In the genomic region with DNA sequence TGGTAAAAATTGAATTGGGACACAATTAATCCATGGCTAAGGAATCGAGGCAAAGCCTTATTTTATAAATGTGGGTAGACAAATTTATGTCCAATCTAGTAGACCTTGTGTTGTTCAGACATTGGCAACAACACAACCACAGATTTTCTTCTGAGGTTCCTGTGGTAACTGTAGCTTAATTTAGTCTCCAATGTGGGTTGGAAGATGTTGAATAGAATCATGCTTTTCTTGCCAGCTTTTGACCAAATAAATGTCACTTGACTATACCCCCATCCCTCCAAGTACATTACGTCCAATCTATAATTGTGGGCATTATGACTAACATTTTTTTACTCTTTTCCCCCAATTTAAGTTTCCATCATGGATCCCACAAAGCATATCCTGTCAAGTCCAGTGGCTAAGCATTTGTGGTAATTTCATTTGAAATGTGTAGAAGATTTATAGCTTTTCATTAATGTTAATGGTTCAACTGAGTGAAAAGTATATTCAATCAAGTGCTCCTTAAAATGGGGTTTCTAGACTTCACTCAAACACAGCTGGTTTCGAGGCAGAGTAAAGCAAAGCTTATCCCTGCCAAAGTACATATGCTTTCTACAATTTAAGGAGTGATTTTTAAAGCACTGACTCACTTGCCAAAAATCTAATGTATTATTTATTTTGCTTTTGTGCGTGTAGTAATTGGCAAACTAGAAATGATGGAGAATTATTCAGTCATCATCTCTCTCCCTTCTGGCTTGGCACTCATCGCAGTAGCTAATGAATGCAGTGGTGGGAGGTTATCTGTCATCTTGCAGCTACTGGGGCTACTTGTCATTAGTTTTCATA, we compare ENCODE assay signal across 15 cellular contexts.
DNase-seq lines count a peak whose midpoint lies in the region; FAIRE-seq and TF ChIP-seq lines count a peak whose summit lies in the region.
"Had no signal": no experiment of that assay in that cellular context is flagged by ENCODE, and none has a peak within 500 bp of the region (broad histone marks: within the 10 kb centered on the region; RNA-seq: fewer than 3 reads in every experiment).

No MANE protein-coding gene starts in this region.

- H3K27me3 Mint-ChIP-seq in MCF 10A (ENCODE audit: insufficient read depth, unreplicated experiment): no peaks in the 10 kb centered on the region
- no peaks in the 10 kb centered on the region for H3K27me3 Mint-ChIP-seq in CD4-positive, alpha-beta memory T cell

- no peaks in the 10 kb centered on the region for H3K36me3 Mint-ChIP-seq in MCF 10A (ENCODE audit: insufficient read depth, unreplicated experiment)
- H3K36me3 Mint-ChIP-seq in CD4-positive, alpha-beta memory T cell: no peaks in the 10 kb centered on the region

- TF ChIP-seq CTCF in MCF 10A (IDR thresholded peaks at IDR 0.05; ENCODE audit: unreplicated experiment) (no peak), breast epithelium (IDR thresholded peaks at IDR 0.05) (no peak), endothelial cell of umbilical vein (IDR thresholded peaks at IDR 0.05; ENCODE audit: extremely low read depth in 1 of 2, insufficient read depth in 1 of 2, low read depth in 1 of 2, low read length in 2 of 2) (no peak), sigmoid colon (IDR thresholded peaks at IDR 0.05) (no peak)

- H3K9me3 ChIP-seq in breast epithelium: peaks cover 0 to 4% of the 10 kb centered on the region in 2 donors
- H3K9me3 ChIP-seq in endothelial cell of umbilical vein (replicated peaks; ENCODE audit: control insufficient read depth, insufficient read depth, low read length): no peaks in the 10 kb centered on the region
- no peaks in the 10 kb centered on the region for H3K9me3 ChIP-seq in CD4-positive, alpha-beta memory T cell (ENCODE audit: control insufficient read depth in 1 of 2, low read length in 2 of 2)
- no peaks in the 10 kb centered on the region for H3K9me3 ChIP-seq in sigmoid colon
- H3K9me3 ChIP-seq: A549 had no signal

- H3K4me1 Mint-ChIP-seq in MCF 10A (ENCODE audit: insufficient read depth, unreplicated experiment): peaks cover 15% of the 10 kb centered on the region
- peaks cover 0 to under 1% (median under 1%) of the 10 kb centered on the region in 4 donors for H3K4me1 Mint-ChIP-seq in CD4-positive, alpha-beta memory T cell

- H3K27me3 ChIP-seq in breast epithelium: no peaks in the 10 kb centered on the region
- H3K27me3 ChIP-seq in endothelial cell of umbilical vein (ENCODE audit: control insufficient read depth in 2 of 2, insufficient read depth in 2 of 2, low read length in 2 of 2): no peaks in the 10 kb centered on the region
- H3K27me3 ChIP-seq in CD4-positive, alpha-beta memory T cell (ENCODE audit: insufficient read depth, low read length): no peaks in the 10 kb centered on the region
- H3K27me3 ChIP-seq in sigmoid colon: no peaks in the 10 kb centered on the region
- H3K27me3 ChIP-seq: dorsolateral prefrontal cortex had no signal

- no peaks in the 10 kb centered on the region for H3K4me1 ChIP-seq in breast epithelium
- no peaks in the 10 kb centered on the region for H3K4me1 ChIP-seq in endothelial cell of umbilical vein (ENCODE audit: control insufficient read depth, extremely low read depth, insufficient read depth, low read length)
- H3K4me1 ChIP-seq in CD4-positive, alpha-beta memory T cell (ENCODE audit: insufficient read depth, low read length): no peaks in the 10 kb centered on the region
- H3K4me1 ChIP-seq in sigmoid colon: no peaks in the 10 kb centered on the region
- H3K4me1 ChIP-seq: A549 had no signal

- intact Hi-C loops in MCF 10A (cut with micrococcal nuclease) (no loop called here), breast epithelium (cut with DNase I; ENCODE audit: low total_unique reads) (no loop called here), endothelial cell of umbilical vein (cut with micrococcal nuclease) (no loop called here), sigmoid colon (cut with DNase I) (no loop called here)
- intact Hi-C loops in CD4-positive, alpha-beta memory T cell (cut with micrococcal nuclease): no loop called here

- H3K4me3 Mint-ChIP-seq in MCF 10A (ENCODE audit: unreplicated experiment): no peak overlapping the region
- H3K4me3 Mint-ChIP-seq in CD4-positive, alpha-beta memory T cell: no peak overlapping the region

- dilution Hi-C loops in endothelial cell of umbilical vein (cut with MboI; ENCODE audit: extremely low pct_ligation_motif_present, low sequenced_read_pairs): no loop called here

- H3K27ac ChIP-seq in breast epithelium: no peak overlapping the region
- no peak overlapping the region for H3K27ac ChIP-seq in endothelial cell of umbilical vein (ENCODE audit: insufficient read depth, low read depth, low read length)
- no peak overlapping the region for H3K27ac ChIP-seq in CD4-positive, alpha-beta memory T cell (ENCODE audit: low read depth, low read length)
- H3K27ac ChIP-seq in sigmoid colon: no peak overlapping the region
- H3K27ac ChIP-seq: A549, dorsolateral prefrontal cortex had no signal

- H3K4me3 ChIP-seq in breast epithelium (no peak overlapping the region), endothelial cell of umbilical vein (replicated peaks in 1 of 3; ENCODE audit: insufficient read depth in 1 of 3, low read depth in 1 of 3, low read length in 3 of 3) (no peak overlapping the region), sigmoid colon (no peak overlapping the region)
- H3K4me3 ChIP-seq in CD4-positive, alpha-beta memory T cell (ENCODE audit: low read length in 2 of 2): no peak overlapping the region
- H3K4me3 ChIP-seq: A549, dorsolateral prefrontal cortex had no signal

- H3K36me3 ChIP-seq in breast epithelium (no peaks in the 10 kb centered on the region), endothelial cell of umbilical vein (ENCODE audit: control insufficient read depth in 2 of 2, extremely low read depth in 1 of 2, insufficient read depth in 2 of 2, low read length in 2 of 2) (no peaks in the 10 kb centered on the region), sigmoid colon (no peaks in the 10 kb centered on the region)
- no peaks in the 10 kb centered on the region for H3K36me3 ChIP-seq in CD4-positive, alpha-beta memory T cell (ENCODE audit: insufficient read depth, low read length)

- peak; percentile 32 for DNase-seq in MCF 10A (ENCODE audit: unreplicated experiment)
- DNase-seq in breast epithelium (ENCODE audit: low spot score in 2 of 2): no peak
- DNase-seq in NCI-H226: peak; percentile 48
- peak; percentile 60 for DNase-seq in endothelial cell of umbilical vein (ENCODE audit: low read depth, low spot score)
- peak; percentile 76 for DNase-seq in stromal cell of bone marrow (ENCODE audit: low read depth)
- no peak for DNase-seq in CD4-positive, alpha-beta memory T cell
- DNase-seq in NCI-H82 treated with DMSO at 0.1 percent for 48 hours (lab: John Stamatoyannopoulos, UW; ENCODE audit: unreplicated experiment): no peak
- no peak for DNase-seq in sigmoid colon
- DNase-seq: activated CD8-positive, alpha-beta memory T cell treated with anti-CD3 and anti-CD28 coated beads, Interleukin-2, amount 50 U/mL, for 4 hours; dorsolateral prefrontal cortex; head of caudate nucleus; left ventricle myocardium superior; NCI-H345; stimulated activated CD8-positive, alpha-beta memory T cell treated with anti-CD3 and anti-CD28 coated beads, Interleukin-4, amount 100 ng/mL, for 48 hours had no signal

- CTCF ChIA-PET in MCF 10A (lab: Yijun Ruan, JAX): interaction anchor here (0.5 to 1.5 kb wide), 4 partner anchors 11 to 714 kb away, joined by 3 read pairs; no protein-coding TSS in a partner anchor
- CTCF ChIA-PET in endothelial cell of umbilical vein (lab: Charles Lee): interaction anchor here (0.8 to 1.4 kb wide), 3 partner anchors 8 to 58 kb away, joined by 3 to 4 read pairs (median 4); no protein-coding TSS in a partner anchor
- CTCF ChIA-PET in CD4-positive, alpha-beta memory T cell (lab: Charles Lee; ENCODE audit: partially characterized antibody): interaction anchor here (1.4 to 1.5 kb wide), 2 partner anchors 11 to 13 kb away, joined by 3 read pairs; no protein-coding TSS in a partner anchor

- H3K9me3 Mint-ChIP-seq in MCF 10A (ENCODE audit: unreplicated experiment): peaks cover 10% of the 10 kb centered on the region
- H3K9me3 Mint-ChIP-seq in CD4-positive, alpha-beta memory T cell: peaks cover 3 to 20% (median 5%) of the 10 kb centered on the region in 8 donors

- H3K27ac Mint-ChIP-seq in MCF 10A (ENCODE audit: low read depth, unreplicated experiment): no peak overlapping the region
- H3K27ac Mint-ChIP-seq in CD4-positive, alpha-beta memory T cell: no peak overlapping the region

- no TSS peak for BruUV-seq in MCF 10A (replicated peaks; lab: Mats Ljungman, UMichigan)
- BruUV-seq in endothelial cell of umbilical vein (replicated peaks; lab: Mats Ljungman, UMichigan): no TSS peak

- no peaks in the 10 kb centered on the region for H4K20me1 ChIP-seq in endothelial cell of umbilical vein (replicated peaks; ENCODE audit: control insufficient read depth, extremely low read depth, insufficient read depth, low read length)

- H2AFZ ChIP-seq in endothelial cell of umbilical vein (ENCODE audit: low read depth, low read length): no peak overlapping the region

- no peaks in the 10 kb centered on the region for H3K79me2 ChIP-seq in endothelial cell of umbilical vein (ENCODE audit: control insufficient read depth, insufficient read depth, low read length)

- TF ChIP-seq POLR2A in breast epithelium (IDR thresholded peaks at IDR 0.05) (no peak), endothelial cell of umbilical vein (IDR thresholded peaks at IDR 0.05; ENCODE audit: low read depth, low read length) (no peak), sigmoid colon (IDR thresholded peaks at IDR 0.05) (no peak)

- H3K9ac ChIP-seq in endothelial cell of umbilical vein (replicated peaks; ENCODE audit: extremely low read depth, insufficient read depth, low read length): no peak overlapping the region

- no peak overlapping the region for H3K4me2 ChIP-seq in endothelial cell of umbilical vein (ENCODE audit: insufficient read depth, low read length)
- H3K4me2 ChIP-seq: A549 had no signal

- TF ChIP-seq EP300 in sigmoid colon (IDR thresholded peaks at IDR 0.05): no peak

- 68 to 69% methylated on average over 5 of the region's 5 CpGs for WGBS in sigmoid colon, 2 donors

- peak; percentile 48 for FAIRE-seq in endothelial cell of umbilical vein (lab: Jason Lieb, UNC)
- FAIRE-seq: A549 had no signal

- POLR2A ChIA-PET in MCF 10A (lab: Yijun Ruan, JAX) (interaction anchor here (0.6 kb wide), 1 partner anchor 292 kb away, joined by 3 read pairs; no protein-coding TSS in a partner anchor), endothelial cell of umbilical vein (lab: Charles Lee) (no interaction called here)
- POLR2A ChIA-PET in CD4-positive, alpha-beta memory T cell (lab: Charles Lee; ENCODE audit: partially characterized antibody): interaction anchor here (1.2 kb wide), 1 partner anchor 9 kb away, joined by 3 read pairs; no protein-coding TSS in a partner anchor

- no peaks in the 10 kb centered on the region for H3K9me1 ChIP-seq in endothelial cell of umbilical vein (replicated peaks; ENCODE audit: control insufficient read depth, extremely low read depth, insufficient read depth, low read length)

TF ChIP-seq in endothelial cell of umbilical vein, 7 proteins besides CTCF, POLR2A, EP300 and RAD21 (continues in another document):
- no peak for TF ChIP-seq EZH2 (IDR thresholded peaks at IDR 0.05; ENCODE audit: borderline replicate concordance, low read depth, low read length, severe bottlenecking)
- peak; percentile 66 for TF ChIP-seq GATA2 (IDR thresholded peaks at IDR 0.05; ENCODE audit: insufficient read depth, insufficient read length, low read depth, low read length)
- no peak for TF ChIP-seq FOS (IDR thresholded peaks at IDR 0.05; ENCODE audit: borderline replicate concordance, insufficient read depth, low read length)

Comparison
In these comparisons a context has a peak if more than half of its experiments do, and no peak if none do; other contexts are left out.
1. DNase-seq: peak in MCF 10A (single experiment), NCI-H226 (single experiment), endothelial cell of umbilical vein (single experiment) and stromal cell of bone marrow (single experiment); none in breast epithelium (0 of 2), CD4-positive, alpha-beta memory T cell (0 of 5), NCI-H82 treated with DMSO at 0.1 percent for 48 hours (single experiment) and sigmoid colon (single experiment).